Comparison of ENCODE assay signal across 8 cellular contexts in the genomic region with DNA sequence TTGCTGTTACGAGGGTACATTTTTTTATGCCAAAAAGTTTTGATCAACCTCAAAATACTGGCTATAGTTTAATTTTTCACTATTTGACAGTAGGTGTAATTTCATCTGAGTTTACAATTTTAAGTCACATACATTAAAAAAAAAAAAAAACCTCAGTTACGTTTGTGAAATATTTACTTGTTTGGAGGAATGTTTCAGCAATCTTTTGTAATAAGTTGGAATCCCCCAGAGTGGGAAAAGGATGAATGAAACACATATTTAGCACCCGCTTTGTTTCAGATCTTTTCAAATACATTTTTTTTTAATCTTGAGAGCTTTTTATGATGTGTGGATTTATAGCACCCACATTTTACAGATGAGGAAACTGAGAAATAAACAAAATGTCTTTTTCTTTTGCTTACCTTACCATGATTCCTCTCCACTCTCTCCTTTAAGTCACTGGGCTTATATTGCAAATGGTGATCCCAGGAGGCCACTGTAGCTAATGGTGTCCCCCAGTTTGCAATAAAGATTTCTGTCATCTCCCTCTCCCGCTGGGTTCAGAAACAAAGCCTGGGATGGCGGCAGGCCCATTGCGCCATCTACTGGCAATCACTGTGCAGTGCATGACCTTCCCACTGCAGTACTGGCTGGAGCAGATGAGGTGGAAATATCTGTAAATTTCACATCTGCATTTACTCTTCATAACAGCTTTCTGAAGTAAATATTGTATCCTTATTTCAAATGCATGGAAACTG. TPM values are rescaled to one million over a fixed set of nuclear protein-coding genes. Genes with fewer than 3 reads are reported as not detected.
DNase-seq lines count a peak whose midpoint lies in the region; ATAC-seq and TF ChIP-seq lines count a peak whose summit lies in the region.

No MANE protein-coding gene starts in this region.

- no peaks in the 10 kb centered on the region for H3K9me3 ChIP-seq in lower lobe of right lung

- H3K27ac ChIP-seq in lower lobe of right lung: no peak overlapping the region

- H3K36me3 ChIP-seq in lower lobe of right lung: no peaks in the 10 kb centered on the region

- DNase-seq in DMS114 treated with DMSO at 0.1 percent for 48 hours (lab: John Stamatoyannopoulos, UW; ENCODE audit: unreplicated experiment) (peak; percentile 70), HCEC 1CT (peak; percentile 50), NCI-H345 treated with DMSO at 0.1 percent for 48 hours (lab: John Stamatoyannopoulos, UW; ENCODE audit: unreplicated experiment) (peak; percentile 47), dermis blood vessel endothelial cell (peak; percentile 77), lower lobe of right lung (peak; percentile 73)
- peak; percentile 81 to 83 for DNase-seq in activated CD4-positive, alpha-beta T cell treated with anti-CD3 and anti-CD28 coated beads, Interleukin-2, amount 50 U/mL, for 48 hours
- peak; percentile 25 for DNase-seq in stimulated activated CD8-positive, alpha-beta memory T cell treated with anti-CD3 and anti-CD28 coated beads, Interleukin-12 subunit alpha, Interleukin-12 subunit beta, amount 100 ng/mL, for 24 hours (ENCODE audit: extremely low read depth)

- peak; percentile 98 for TF ChIP-seq CTCF in lower lobe of right lung (IDR thresholded peaks at IDR 0.05)

- no peak overlapping the region for H3K4me3 ChIP-seq in lower lobe of right lung

- H3K4me1 ChIP-seq in lower lobe of right lung: peaks cover 4% of the 10 kb centered on the region

- intact Hi-C loops in lower lobe of right lung (cut with DNase I): loop anchor here (10.0 kb wide), 1 partner anchor 184 kb away; no protein-coding TSS in a partner anchor

- ATAC-seq in lower lobe of right lung (peak; percentile 93), GM21381 (IDR thresholded peaks at IDR 0.05; ENCODE audit: unreplicated experiment) (no peak)

- no peaks in the 10 kb centered on the region for H3K27me3 ChIP-seq in lower lobe of right lung (ENCODE audit: low read depth)

RNA-seq across cellular contexts. Expression of a gene that starts 27.7 kb away (rescaled TPM):
- total RNA-seq in dermis blood vessel endothelial cell (0.85 and 1.6 TPM in 2 replicates), lower lobe of right lung (11.1 TPM)

RNA-seq across cellular contexts. Expression of a gene that starts 45.1 kb away (rescaled TPM):
- total RNA-seq in dermis blood vessel endothelial cell: not detected in 2 replicates
- 11.9 TPM for total RNA-seq in lower lobe of right lung

RNA-seq across cellular contexts. Expression of a gene that starts 47.8 kb away (rescaled TPM):
- not detected in 2 replicates for total RNA-seq in dermis blood vessel endothelial cell
- 1.6 TPM for total RNA-seq in lower lobe of right lung

RNA-seq across cellular contexts. Expression of a gene that starts 58.8 kb away (rescaled TPM):
- total RNA-seq in dermis blood vessel endothelial cell: not detected in 2 replicates
- 8.5 TPM for total RNA-seq in lower lobe of right lung

Comparison
In these comparisons a context has a peak if more than half of its experiments do, and no peak if none do; other contexts are left out.
1. DNase-seq: peak in every context shown above with its lines; median percentile 82 in activated CD4-positive, alpha-beta T cell treated with anti-CD3 and anti-CD28 coated beads, Interleukin-2, amount 50 U/mL, for 48 hours; 77 in dermis blood vessel endothelial cell; 73 in lower lobe of right lung; 70 in DMS114 treated with DMSO at 0.1 percent for 48 hours; 50 in HCEC 1CT; 47 in NCI-H345 treated with DMSO at 0.1 percent for 48 hours; 25 in stimulated activated CD8-positive, alpha-beta memory T cell treated with anti-CD3 and anti-CD28 coated beads, Interleukin-12 subunit alpha, Interleukin-12 subunit beta, amount 100 ng/mL, for 24 hours.
2. RNA of a gene that starts 45.1 kb away (total RNA-seq): 11.9 TPM in lower lobe of right lung (single experiment); not detected in dermis blood vessel endothelial cell; every median in the first group is over 10 times any median in the second.